ENCODE assay signal across 20 cellular contexts in genomic region chr6:11645016-11645415, GRCh38.
DNase-seq lines count a peak whose midpoint lies in the region; ATAC-seq and TF ChIP-seq lines count a peak whose summit lies in the region.
"Had no signal": no experiment of that assay in that cellular context is flagged by ENCODE, and none has a peak within 500 bp of the region (broad histone marks: within the 10 kb centered on the region; RNA-seq: fewer than 3 reads in every experiment).

No MANE protein-coding gene starts in this region.

- H3K36me3 Mint-ChIP-seq in stimulated activated effector memory CD8-positive, alpha-beta T cell treated with anti-CD3 and anti-CD28 coated beads, Interleukin-12 subunit alpha, Interleukin-12 subunit beta, amount 100 ng/mL, for 72 hours, result no peaks in the 10 kb centered on the region
- H3K36me3 Mint-ChIP-seq: CD4-positive, CD25-positive, alpha-beta regulatory T cell had no signal

- H3K27ac ChIP-seq in hepatocyte (no peak overlapping the region), ascending aorta (no peak overlapping the region), thyroid gland (no peak overlapping the region)

- H3K27me3 ChIP-seq in hepatocyte (no peaks in the 10 kb centered on the region), ascending aorta (no peaks in the 10 kb centered on the region), thyroid gland (no peaks in the 10 kb centered on the region)

- no peaks in the 10 kb centered on the region for H3K9me2 ChIP-seq in hepatocyte (replicated peaks; ENCODE audit: insufficient read depth)
- H3K9me2 ChIP-seq: SK-N-SH had no signal

- H3K4me1 Mint-ChIP-seq in stimulated activated effector memory CD8-positive, alpha-beta T cell treated with anti-CD3 and anti-CD28 coated beads, Interleukin-12 subunit alpha, Interleukin-12 subunit beta, amount 100 ng/mL, for 72 hours, result no peaks in the 10 kb centered on the region
- H3K4me1 Mint-ChIP-seq: CD4-positive, CD25-positive, alpha-beta regulatory T cell had no signal

- no peak for ATAC-seq in stimulated activated effector memory CD8-positive, alpha-beta T cell treated with anti-CD3 and anti-CD28 coated beads, Interleukin-12 subunit alpha, Interleukin-12 subunit beta, amount 100 ng/mL, for 72 hours
- ATAC-seq: K562, Panc1, Right ventricle myocardium inferior had no signal

- no peak for TF ChIP-seq POLR2A in thyroid gland (IDR thresholded peaks at IDR 0.05)

- H3K9me3 ChIP-seq in hepatocyte (ENCODE audit: low read depth) (no peaks in the 10 kb centered on the region), ascending aorta (no peaks in the 10 kb centered on the region), thyroid gland (no peaks in the 10 kb centered on the region)
- H3K9me3 ChIP-seq: SK-N-SH had no signal

- intact Hi-C loops in ascending aorta (cut with DNase I), result no loop called here
- intact Hi-C loops in thyroid gland (cut with DNase I), result no loop called here

- TF ChIP-seq CTCF in AG10803 (conservative IDR thresholded peaks at IDR 0.05; ENCODE audit: low read length) (no peak), choroid plexus epithelial cell (conservative IDR thresholded peaks at IDR 0.05; ENCODE audit: low read depth, low read length) (no peak), hepatocyte (IDR thresholded peaks at IDR 0.05; ENCODE audit: poor library complexity) (no peak), ascending aorta (IDR thresholded peaks at IDR 0.05) (no peak), thyroid gland (IDR thresholded peaks at IDR 0.05) (no peak)

- no peaks in the 10 kb centered on the region for H3K4me1 ChIP-seq in hepatocyte (ENCODE audit: insufficient read depth)
- peaks cover 5 to 24% of the 10 kb centered on the region in 2 donors for H3K4me1 ChIP-seq in ascending aorta
- no peaks in the 10 kb centered on the region for H3K4me1 ChIP-seq in thyroid gland
- H3K4me1 ChIP-seq: Caco-2 had no signal

- DNase-seq in AG10803 (ENCODE audit: low read depth) (peak; percentile 56), M059J (ENCODE audit: low read depth) (peak; percentile 36), choroid plexus epithelial cell (ENCODE audit: low read depth) (peak; percentile 77), hepatocyte (ENCODE audit: low spot score) (peak; percentile 28), ascending aorta (ENCODE audit: low spot score in 2 of 2) (no peak), thyroid gland (no peak)
- no peak for DNase-seq in stimulated activated effector memory CD8-positive, alpha-beta T cell treated with anti-CD3 and anti-CD28 coated beads, Interleukin-12 subunit alpha, Interleukin-12 subunit beta, amount 100 ng/mL, for 72 hours (ENCODE audit: low spot score in 2 of 2)
- DNase-seq in activated naive CD4-positive, alpha-beta T cell treated with Interleukin-2 at 50 U/mL for 16 hours, result no peak
- DNase-seq: Caco-2; CD4-positive, CD25-positive, alpha-beta regulatory T cell; DMS153; EL; HCEC 1CT; NCI-H1092; NCI-H2081 treated with DMSO at 0.1 percent for 48 hours; NCI-H510A treated with DMSO at 0.1 percent for 48 hours; SK-N-SH had no signal

- no peaks in the 10 kb centered on the region for H3K36me3 ChIP-seq in hepatocyte (replicated peaks; ENCODE audit: insufficient read depth, low read depth)
- no peaks in the 10 kb centered on the region for H3K36me3 ChIP-seq in ascending aorta
- H3K36me3 ChIP-seq in thyroid gland, result no peaks in the 10 kb centered on the region

- no peak overlapping the region for H2AFZ ChIP-seq in hepatocyte

- H3K9me3 Mint-ChIP-seq in stimulated activated effector memory CD8-positive, alpha-beta T cell treated with anti-CD3 and anti-CD28 coated beads, Interleukin-12 subunit alpha, Interleukin-12 subunit beta, amount 100 ng/mL, for 72 hours, result no peaks in the 10 kb centered on the region

- H3K27ac Mint-ChIP-seq in stimulated activated effector memory CD8-positive, alpha-beta T cell treated with anti-CD3 and anti-CD28 coated beads, Interleukin-12 subunit alpha, Interleukin-12 subunit beta, amount 100 ng/mL, for 72 hours, result no peak overlapping the region
- H3K27ac Mint-ChIP-seq: CD4-positive, CD25-positive, alpha-beta regulatory T cell had no signal

- H3K4me3 ChIP-seq in AG10803 (ENCODE audit: low read length) (no peak overlapping the region), choroid plexus epithelial cell (ENCODE audit: low read depth, low read length) (no peak overlapping the region), hepatocyte (no peak overlapping the region), ascending aorta (no peak overlapping the region), thyroid gland (replicated peaks in 1 of 3) (no peak overlapping the region)
- H3K4me3 ChIP-seq: K562 had no signal

- H3K79me2 ChIP-seq in hepatocyte, result no peaks in the 10 kb centered on the region

- 63% methylated on average over 1 of the region's 1 CpG for WGBS in hepatocyte (ENCODE audit: low lambda C conversion rate, missing lambda C conversion rate)
- WGBS in thyroid gland, 2 donors, result 35 to 43% methylated on average over 1 of the region's 1 CpG

- no peak overlapping the region for H3K4me3 Mint-ChIP-seq in stimulated activated effector memory CD8-positive, alpha-beta T cell treated with anti-CD3 and anti-CD28 coated beads, Interleukin-12 subunit alpha, Interleukin-12 subunit beta, amount 100 ng/mL, for 72 hours
- H3K4me3 Mint-ChIP-seq: CD4-positive, CD25-positive, alpha-beta regulatory T cell had no signal

- H3K4me2 ChIP-seq in hepatocyte, result no peak overlapping the region
- H3K4me2 ChIP-seq: SK-N-SH had no signal

- no peaks in the 10 kb centered on the region for H4K20me1 ChIP-seq in hepatocyte (ENCODE audit: insufficient read depth, poor library complexity, severe bottlenecking)

Comparison
In these comparisons a context has a peak if more than half of its experiments do, and no peak if none do; other contexts are left out.
1. DNase-seq: peak in AG10803 (single experiment), M059J (single experiment), choroid plexus epithelial cell (single experiment) and hepatocyte (single experiment); none in ascending aorta (0 of 2), stimulated activated effector memory CD8-positive, alpha-beta T cell treated with anti-CD3 and anti-CD28 coated beads, Interleukin-12 subunit alpha, Interleukin-12 subunit beta, amount 100 ng/mL, for 72 hours (0 of 2), activated naive CD4-positive, alpha-beta T cell treated with Interleukin-2 at 50 U/mL for 16 hours (single experiment) and thyroid gland (0 of 2).